In genomic region chr9:95429096-95429495, GRCh38 we compare ENCODE assay signal across 27 cellular contexts.
"Had no signal": no experiment of that assay in that cellular context is flagged by ENCODE, and none has a peak within 500 bp of the region (broad histone marks: within the 10 kb centered on the region; RNA-seq: fewer than 3 reads in every experiment).

No MANE protein-coding gene starts in this region.

- H3K27ac ChIP-seq: adrenal gland, body of pancreas, Peyer's patch, RWPE1, SJSA1 had no signal

- H3K27ac Mint-ChIP-seq: activated CD8-positive, alpha-beta memory T cell treated with anti-CD3 and anti-CD28 coated beads, Interleukin-2, amount 10 ng/mL, durations not matched to agents 7 days and 5 days; activated naive CD4-positive, alpha-beta T cell treated with anti-CD3 and anti-CD28 coated beads for 36 hours; activated naive CD8-positive, alpha-beta T cell; activated T-cell treated with anti-CD3 and anti-CD28 coated beads, Interleukin-2, amount 50 U/mL, for 24 hours; activated T-helper 17 cell treated with anti-CD3 and anti-CD28 coated beads, Interleukin-2, amount 50 U/mL, for 72 hours; T-helper 1 cell treated with Interleukin-12 subunit alpha and Interleukin-12 subunit beta and Interleukin-4 antibody, amounts not matched to agents 30 μg/mL and 1 μg/mL, for 36 hours; WTC11 had no signal

- H3K36me3 ChIP-seq: adrenal gland, Peyer's patch had no signal

- H3K4me3 ChIP-seq: adrenal gland, body of pancreas, Peyer's patch, SJSA1 had no signal

- H3K9me3 ChIP-seq: adrenal gland, body of pancreas, Peyer's patch, SJSA1 had no signal

- H3K4me1 Mint-ChIP-seq: activated T-helper 17 cell treated with anti-CD3 and anti-CD28 coated beads, Interleukin-2, amount 50 U/mL, for 72 hours had no signal

- DNase-seq: activated CD4-positive, alpha-beta T cell treated with anti-CD3 and anti-CD28 coated beads for 48 hours; activated CD4-positive, alpha-beta T cell treated with anti-CD3 and anti-CD28 coated beads, Interleukin-2, amount 50 U/mL, for 4 hours; activated CD4-positive, CD25-positive, alpha-beta regulatory T cell treated with anti-CD3 and anti-CD28 coated beads, Interleukin-2, amount 50 U/mL, for 72 hours; activated CD8-positive, alpha-beta memory T cell treated with anti-CD3 and anti-CD28 coated beads, Interleukin-2, amount 10 ng/mL, durations not matched to agents 7 days and 5 days; activated gamma-delta T cell; activated naive CD4-positive, alpha-beta T cell treated with anti-CD3 and anti-CD28 coated beads for 36 hours; activated T-cell treated with anti-CD3 and anti-CD28 coated beads, Interleukin-2, amount 50 U/mL, for 24 hours; adrenal gland; anterior cingulate cortex; body of pancreas; central memory CD4-positive, alpha-beta T cell; KG1; NCI-H1048; NCI-H146; NCI-H187 treated with DMSO at 0.1 percent for 48 hours; NCI-H2081 treated with DMSO at 0.1 percent for 48 hours; NCI-H446; NCI-H524; Peyer's patch; SHP77 had no signal

- ATAC-seq: activated CD8-positive, alpha-beta memory T cell treated with anti-CD3 and anti-CD28 coated beads, Interleukin-2, amount 10 ng/mL, durations not matched to agents 7 days and 5 days; activated T-helper 17 cell treated with anti-CD3 and anti-CD28 coated beads, Interleukin-2, amount 50 U/mL, for 72 hours; body of pancreas; SK-N-SH treated with all-trans-retinoic acid at 6 μM for 48 hours; WTC11 had no signal

- H3K27me3 Mint-ChIP-seq: activated CD8-positive, alpha-beta memory T cell treated with anti-CD3 and anti-CD28 coated beads, Interleukin-2, amount 10 ng/mL, durations not matched to agents 7 days and 5 days; activated naive CD8-positive, alpha-beta T cell; activated T-cell treated with anti-CD3 and anti-CD28 coated beads, Interleukin-2, amount 50 U/mL, for 24 hours; activated T-helper 17 cell treated with anti-CD3 and anti-CD28 coated beads, Interleukin-2, amount 50 U/mL, for 72 hours had no signal

- H3K9me3 Mint-ChIP-seq: activated T-helper 17 cell treated with anti-CD3 and anti-CD28 coated beads, Interleukin-2, amount 50 U/mL, for 72 hours had no signal

- H3K4me3 Mint-ChIP-seq: activated CD8-positive, alpha-beta memory T cell treated with anti-CD3 and anti-CD28 coated beads, Interleukin-2, amount 10 ng/mL, durations not matched to agents 7 days and 5 days; activated naive CD4-positive, alpha-beta T cell treated with anti-CD3 and anti-CD28 coated beads for 36 hours; activated naive CD8-positive, alpha-beta T cell; activated T-cell treated with anti-CD3 and anti-CD28 coated beads, Interleukin-2, amount 50 U/mL, for 24 hours; activated T-helper 17 cell treated with anti-CD3 and anti-CD28 coated beads, Interleukin-2, amount 50 U/mL, for 72 hours; T-helper 1 cell treated with Interleukin-12 subunit alpha and Interleukin-12 subunit beta and Interleukin-4 antibody, amounts not matched to agents 30 μg/mL and 1 μg/mL, for 36 hours; WTC11 had no signal

- H3K4me1 ChIP-seq: Peyer's patch had no signal

- H3K27me3 ChIP-seq: adrenal gland, body of pancreas, Peyer's patch, SJSA1 had no signal
